Comparison of ENCODE assay signal across 21 cellular contexts in genomic region chr1:184405094-184405493, GRCh38.
"Had no signal": no experiment of that assay in that cellular context is flagged by ENCODE, and none has a peak within 500 bp of the region (broad histone marks: within the 10 kb centered on the region; RNA-seq: fewer than 3 reads in every experiment).

No MANE protein-coding gene starts in this region.

- H2AFZ ChIP-seq: parathyroid adenoma had no signal

- H3K4me3 ChIP-seq: esophagus squamous epithelium, gastroesophageal sphincter, mucosa of descending colon, prostate gland, right lobe of liver, testis, tibial nerve had no signal

- H3K36me3 Mint-ChIP-seq: stimulated activated effector memory CD8-positive, alpha-beta T cell treated with anti-CD3 and anti-CD28 coated beads, Interleukin-12 subunit alpha, Interleukin-12 subunit beta, amount 100 ng/mL, for 72 hours had no signal

- H3K9me3 ChIP-seq: esophagus squamous epithelium, gastroesophageal sphincter, mucosa of descending colon, prostate gland, right lobe of liver, testis, tibial nerve had no signal

- H3K9me3 Mint-ChIP-seq: dendritic cell treated with granulocyte-macrophage colony-stimulating factor and Interleukin-4, amounts not matched to agents 40 ng/mL and 50 ng/mL, for 4 days; nephron; stimulated activated effector memory CD8-positive, alpha-beta T cell treated with anti-CD3 and anti-CD28 coated beads, Interleukin-12 subunit alpha, Interleukin-12 subunit beta, amount 100 ng/mL, for 72 hours had no signal

- ATAC-seq: mucosa of descending colon; right lobe of liver; stimulated activated effector memory CD8-positive, alpha-beta T cell treated with anti-CD3 and anti-CD28 coated beads, Interleukin-12 subunit alpha, Interleukin-12 subunit beta, amount 100 ng/mL, for 72 hours; stimulated activated naive CD8-positive, alpha-beta T cell treated with anti-CD3 and anti-CD28 coated beads, Interleukin-15, Interleukin-2, amounts not matched to agents 100 U/mL and 50 U/mL, for 24 hours had no signal

- H3K4me1 ChIP-seq: parathyroid adenoma, prostate gland, testis had no signal

- H3K27me3 Mint-ChIP-seq: dendritic cell treated with granulocyte-macrophage colony-stimulating factor and Interleukin-4, amounts not matched to agents 40 ng/mL and 50 ng/mL, for 4 days had no signal

- H3K4me3 Mint-ChIP-seq: dendritic cell treated with granulocyte-macrophage colony-stimulating factor and Interleukin-4, amounts not matched to agents 40 ng/mL and 50 ng/mL, for 4 days; nephron; stimulated activated effector memory CD8-positive, alpha-beta T cell treated with anti-CD3 and anti-CD28 coated beads, Interleukin-12 subunit alpha, Interleukin-12 subunit beta, amount 100 ng/mL, for 72 hours had no signal

- H3K9ac ChIP-seq: parathyroid adenoma had no signal

- DNase-seq: cerebellar nuclear complex; esophagus squamous epithelium; foreskin fibroblast; glutamatergic neuron; kidney; left cardiac atrium; left ventricle myocardium superior; mucosa of descending colon; retina; right lobe of liver; stimulated activated CD4-positive, alpha-beta T cell treated with anti-CD3 and anti-CD28 coated beads, Interleukin-4, amount 100 ng/mL, for 1 hour; stimulated activated CD8-positive, alpha-beta memory T cell treated with anti-CD3 and anti-CD28 coated beads, Interleukin-4, amount 100 ng/mL, for 48 hours; stimulated activated naive CD8-positive, alpha-beta T cell treated with anti-CD3 and anti-CD28 coated beads, Interleukin-15, Interleukin-2, amounts not matched to agents 100 U/mL and 50 U/mL, for 24 hours; testis had no signal

- H3K27me3 ChIP-seq: esophagus squamous epithelium, gastroesophageal sphincter, right lobe of liver, testis, tibial nerve had no signal

- H3K36me3 ChIP-seq: esophagus squamous epithelium, gastroesophageal sphincter, prostate gland, right lobe of liver, tibial nerve had no signal

- H3K27ac ChIP-seq: esophagus squamous epithelium, gastroesophageal sphincter, parathyroid adenoma, prostate gland, right lobe of liver, testis, tibial nerve had no signal

- H3K27ac Mint-ChIP-seq: dendritic cell treated with granulocyte-macrophage colony-stimulating factor and Interleukin-4, amounts not matched to agents 40 ng/mL and 50 ng/mL, for 4 days; stimulated activated effector memory CD8-positive, alpha-beta T cell treated with anti-CD3 and anti-CD28 coated beads, Interleukin-12 subunit alpha, Interleukin-12 subunit beta, amount 100 ng/mL, for 72 hours had no signal
